In the genomic region with DNA sequence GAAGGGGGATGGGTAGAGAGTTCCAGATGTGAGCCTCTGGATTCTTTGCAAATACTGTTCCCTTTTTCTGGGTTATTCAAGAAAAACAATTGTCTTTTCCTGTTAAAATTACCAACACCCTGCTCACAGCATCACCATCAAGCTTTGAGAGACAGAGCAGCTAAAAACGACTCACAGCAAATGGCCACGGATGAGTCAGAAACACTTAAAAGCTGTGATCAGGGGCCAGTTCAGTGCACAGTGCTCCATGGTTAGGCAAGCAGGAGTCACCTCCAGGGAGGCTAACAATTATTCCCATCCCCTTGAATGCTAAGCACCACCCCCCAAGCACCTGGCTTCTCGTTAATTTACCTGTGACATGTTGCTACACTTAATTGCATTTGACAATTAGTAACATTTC, we compare ENCODE assay signal across 17 cellular contexts.
DNase-seq lines count a peak whose midpoint lies in the region; ATAC-seq, FAIRE-seq and TF ChIP-seq lines count a peak whose summit lies in the region.
"Had no signal": no experiment of that assay in that cellular context is flagged by ENCODE, and none has a peak within 500 bp of the region (broad histone marks: within the 10 kb centered on the region; RNA-seq: fewer than 3 reads in every experiment).

No MANE protein-coding gene starts in this region.

- CTCF ChIA-PET in PC-3 (lab: Charles Lee): interaction anchor here (0.6 kb wide), 1 partner anchor 971 kb away, joined by 3 read pairs; no protein-coding TSS in a partner anchor

- H3K9me2 ChIP-seq in PC-3 (replicated peaks; ENCODE audit: low read length): no peaks in the 10 kb centered on the region

- no peak for FAIRE-seq in D721Med (lab: Jason Lieb, UNC)

- H3K9ac ChIP-seq in HUES6 (ENCODE audit: low read length) (peak overlapping the region; percentile 5), PC-3 (ENCODE audit: low read length) (no peak overlapping the region)
- H3K9ac ChIP-seq: BLaER1 had no signal

- peaks cover 61% of the 10 kb centered on the region for H3K36me3 ChIP-seq in HUES6 (ENCODE audit: control insufficient read depth, insufficient read depth, low read length)
- no peaks in the 10 kb centered on the region for H3K36me3 ChIP-seq in PC-3 (ENCODE audit: low read depth, low read length)
- H3K36me3 ChIP-seq: BLaER1, gastrocnemius medialis had no signal

- TF ChIP-seq CTCF in AG10803 (conservative IDR thresholded peaks at IDR 0.05; ENCODE audit: low read length) (no peak), PC-3 (conservative IDR thresholded peaks at IDR 0.05; ENCODE audit: low read depth, low read length) (no peak), D721Med (IDR thresholded peaks at IDR 0.05; ENCODE audit: insufficient read depth, missing control alignments) (no peak)

- H3K9me3 ChIP-seq in HUES6 (ENCODE audit: control insufficient read depth, insufficient read depth, low read depth, low read length): 0 out of 2 replicates have a peak, but pooled peaks cover 4% of the 10 kb centered on the region
- no peaks in the 10 kb centered on the region for H3K9me3 ChIP-seq in PC-3 (ENCODE audit: low read length)
- H3K9me3 ChIP-seq: gastrocnemius medialis had no signal

- H3K27me3 ChIP-seq in HUES6 (ENCODE audit: control insufficient read depth, insufficient read depth, low read length): no peaks in the 10 kb centered on the region
- no peaks in the 10 kb centered on the region for H3K27me3 ChIP-seq in PC-3 (ENCODE audit: low read length)
- H3K27me3 ChIP-seq: BLaER1, gastrocnemius medialis had no signal

- no peak overlapping the region for H2AFZ ChIP-seq in PC-3 (ENCODE audit: low read length)

- DNase-seq in AG10803 (ENCODE audit: low read depth): peak; percentile 35
- peak; percentile 36 for DNase-seq in PC-3
- peak; percentile 90 for DNase-seq in islet precursor cell
- DNase-seq in stimulated activated CD4-positive, alpha-beta T cell treated with anti-CD3 and anti-CD28 coated beads, Interleukin-12 subunit alpha, Interleukin-12 subunit beta, amount 100 ng/mL, for 4 hours: no peak
- no peak for DNase-seq in Kasumi-1 (lab: John Stamatoyannopoulos, UW)
- no peak for DNase-seq in D721Med (ENCODE audit: insufficient read length, low spot score)
- DNase-seq: activated CD4-positive, alpha-beta T cell treated with anti-CD3 and anti-CD28 coated beads, Interleukin-2, amount 50 U/mL, for 1 hour; aorta; effector CD4-positive, alpha-beta T cell; gastrocnemius medialis; naive thymus-derived CD8-positive, alpha-beta T cell; NCI-H510A; right cardiac atrium; stimulated activated naive CD4-positive, alpha-beta T cell had no signal

- H3K4me1 ChIP-seq in HUES6 (ENCODE audit: control insufficient read depth, insufficient read depth, low read length): peaks cover 23% of the 10 kb centered on the region
- H3K4me1 ChIP-seq in PC-3 (ENCODE audit: insufficient read depth, low read length): no peaks in the 10 kb centered on the region
- H3K4me1 ChIP-seq: gastrocnemius medialis had no signal

- BruUV-seq in PC-3 (replicated peaks; lab: Mats Ljungman, UMichigan): no TSS peak

- H4K20me1 ChIP-seq in PC-3 (ENCODE audit: low read length): no peaks in the 10 kb centered on the region
- H4K20me1 ChIP-seq: BLaER1 had no signal

- ATAC-seq in PC-3 (peak; percentile 60; the same call in 1 of the 2 replicates), HG02970 (IDR thresholded peaks at IDR 0.05; ENCODE audit: low FRiP score, unreplicated experiment) (no peak)
- ATAC-seq: gastrocnemius medialis; naive thymus-derived CD8-positive, alpha-beta T cell; right cardiac atrium had no signal

- intact Hi-C loops in PC-3 (cut with micrococcal nuclease): no loop called here

- no peaks in the 10 kb centered on the region for H3F3A ChIP-seq in PC-3 (ENCODE audit: low read length, unreplicated experiment)

- H3K4me2 ChIP-seq in PC-3 (ENCODE audit: low read length): no peak overlapping the region
- H3K4me2 ChIP-seq: BLaER1 had no signal

- no peaks in the 10 kb centered on the region for H3K79me2 ChIP-seq in PC-3 (ENCODE audit: low read length)

- H3K27ac ChIP-seq in HUES6 (ENCODE audit: low read depth, low read length): no peak overlapping the region
- H3K27ac ChIP-seq in PC-3 (ENCODE audit: low read length): no peak overlapping the region
- H3K27ac ChIP-seq: BLaER1, gastrocnemius medialis had no signal

- POLR2A ChIA-PET in PC-3 (lab: Charles Lee; ENCODE audit: unreplicated experiment): no interaction called here

- H3K4me3 ChIP-seq in AG10803 (ENCODE audit: low read length) (no peak overlapping the region), HUES6 (ENCODE audit: low read depth, low read length) (peak overlapping the region; percentile 37; the same call in 1 of the 2 replicates), PC-3 (ENCODE audit: low read length) (no peak overlapping the region)
- H3K4me3 ChIP-seq: BLaER1, gastrocnemius medialis had no signal

Comparison
In these comparisons a context has a peak if more than half of its experiments do, and no peak if none do; other contexts are left out.
1. DNase-seq: peak in AG10803 (single experiment), PC-3 (single experiment) and islet precursor cell (single experiment); none in stimulated activated CD4-positive, alpha-beta T cell treated with anti-CD3 and anti-CD28 coated beads, Interleukin-12 subunit alpha, Interleukin-12 subunit beta, amount 100 ng/mL, for 4 hours (single experiment), Kasumi-1 (0 of 2) and D721Med (single experiment).